19 cellular contexts compared by ENCODE assay signal in genomic region chr14:99181246-99181645, GRCh38.
DNase-seq lines count a peak whose midpoint lies in the region; ATAC-seq lines count a peak whose summit lies in the region.
"Had no signal": no experiment of that assay in that cellular context is flagged by ENCODE, and none has a peak within 500 bp of the region (broad histone marks: within the 10 kb centered on the region; RNA-seq: fewer than 3 reads in every experiment).

No MANE protein-coding gene starts in this region.

- POLR2A ChIA-PET in activated CD4-positive, alpha-beta T cell treated with anti-CD3 and anti-CD28 coated beads for 36 hours (lab: Charles Lee) = no interaction called here
- POLR2A ChIA-PET in CD4-positive, alpha-beta memory T cell (lab: Charles Lee; ENCODE audit: partially characterized antibody) = interaction anchor here (0.7 to 87.2 kb wide), 5 partner anchors 8 to 197 kb away, joined by 3 to 6015 read pairs (median 3); partner anchors contain the start of gene BCL11B
- POLR2A ChIA-PET in naive thymus-derived CD4-positive, alpha-beta T cell (lab: Charles Lee) = interaction anchor here (0.7 to 69.0 kb wide), 8 partner anchors 9 to 1203 kb away, joined by 3 to 2458 read pairs (median 5); partner anchors contain the start of gene BCL11B

- peak overlapping the region; percentile 49 for H3K27ac ChIP-seq in CD4-positive, alpha-beta memory T cell (ENCODE audit: low read depth, low read length)
- peak overlapping the region; percentile 85 for H3K27ac ChIP-seq in naive thymus-derived CD4-positive, alpha-beta T cell (ENCODE audit: low read depth, low read length)
- H3K27ac ChIP-seq: esophagus squamous epithelium had no signal

- H3K36me3 Mint-ChIP-seq in activated CD4-positive, alpha-beta T cell treated with anti-CD3 and anti-CD28 coated beads for 36 hours (ENCODE audit: low read depth) = peaks cover 76% of the 10 kb centered on the region
- peaks cover 64 to 90% of the 10 kb centered on the region in 2 donors for H3K36me3 Mint-ChIP-seq in CD4-positive, alpha-beta memory T cell
- peaks cover 32% of the 10 kb centered on the region for H3K36me3 Mint-ChIP-seq in activated T-helper 1 cell treated with anti-CD3 and anti-CD28 coated beads, Interleukin-12 subunit alpha, Interleukin-12 subunit beta, Interleukin-2, Interleukin-4 antibody, amounts not matched to agents 30 ng/mL and 10 ng/mL and 1 ng/mL, durations not matched to agents 14 hours and 24 hours and 36 hours (ENCODE audit: low read depth)
- H3K36me3 Mint-ChIP-seq in naive thymus-derived CD4-positive, alpha-beta T cell = peaks cover 0 to 70% (median 33%) of the 10 kb centered on the region in 5 donors

- H3K4me1 Mint-ChIP-seq in activated CD4-positive, alpha-beta T cell treated with anti-CD3 and anti-CD28 coated beads for 36 hours = peaks cover 83% of the 10 kb centered on the region
- H3K4me1 Mint-ChIP-seq in CD4-positive, alpha-beta memory T cell = peaks cover 62 to 95% (median 75%) of the 10 kb centered on the region in 4 donors
- H3K4me1 Mint-ChIP-seq in activated T-helper 1 cell treated with anti-CD3 and anti-CD28 coated beads, Interleukin-12 subunit alpha, Interleukin-12 subunit beta, Interleukin-2, Interleukin-4 antibody, amounts not matched to agents 30 ng/mL and 10 ng/mL and 1 ng/mL, durations not matched to agents 14 hours and 24 hours and 36 hours (ENCODE audit: low read depth) = peaks cover 87% of the 10 kb centered on the region
- H3K4me1 Mint-ChIP-seq in naive thymus-derived CD4-positive, alpha-beta T cell = peaks cover 64 to 99% (median 88%) of the 10 kb centered on the region in 7 donors
- H3K4me1 Mint-ChIP-seq: B cell had no signal

- peak overlapping the region; percentile 5 for H3K4me3 Mint-ChIP-seq in activated CD4-positive, alpha-beta T cell treated with anti-CD3 and anti-CD28 coated beads for 36 hours
- peak overlapping the region in 6 of 8 donors; percentile 48 to 93 (median 68) for H3K4me3 Mint-ChIP-seq in CD4-positive, alpha-beta memory T cell
- H3K4me3 Mint-ChIP-seq in activated T-helper 1 cell treated with anti-CD3 and anti-CD28 coated beads, Interleukin-12 subunit alpha, Interleukin-12 subunit beta, Interleukin-2, Interleukin-4 antibody, amounts not matched to agents 30 ng/mL and 10 ng/mL and 1 ng/mL, durations not matched to agents 14 hours and 24 hours and 36 hours = peak overlapping the region; percentile 38
- peak overlapping the region; percentile 64 to 94 (median 84) for H3K4me3 Mint-ChIP-seq in naive thymus-derived CD4-positive, alpha-beta T cell
- H3K4me3 Mint-ChIP-seq: B cell had no signal

- H3K9me3 ChIP-seq in CD4-positive, alpha-beta memory T cell (ENCODE audit: control insufficient read depth in 1 of 2, low read length in 2 of 2) = no peaks in the 10 kb centered on the region
- H3K9me3 ChIP-seq in naive thymus-derived CD4-positive, alpha-beta T cell (ENCODE audit: control insufficient read depth in 2 of 3, low read length in 3 of 3) = no peaks in the 10 kb centered on the region
- H3K9me3 ChIP-seq: esophagus squamous epithelium had no signal

- peaks cover 1% of the 10 kb centered on the region for H3K9me3 Mint-ChIP-seq in activated CD4-positive, alpha-beta T cell treated with anti-CD3 and anti-CD28 coated beads for 36 hours (ENCODE audit: low read depth)
- H3K9me3 Mint-ChIP-seq in CD4-positive, alpha-beta memory T cell = peaks cover 0 to 16% (median 1%) of the 10 kb centered on the region in 8 donors
- no peaks in the 10 kb centered on the region for H3K9me3 Mint-ChIP-seq in activated T-helper 1 cell treated with anti-CD3 and anti-CD28 coated beads, Interleukin-12 subunit alpha, Interleukin-12 subunit beta, Interleukin-2, Interleukin-4 antibody, amounts not matched to agents 30 ng/mL and 10 ng/mL and 1 ng/mL, durations not matched to agents 14 hours and 24 hours and 36 hours
- peaks cover 0 to 14% (median 4%) of the 10 kb centered on the region in 11 donors for H3K9me3 Mint-ChIP-seq in naive thymus-derived CD4-positive, alpha-beta T cell

- H3K27me3 ChIP-seq in CD4-positive, alpha-beta memory T cell (ENCODE audit: insufficient read depth, low read length) = no peaks in the 10 kb centered on the region
- no peaks in the 10 kb centered on the region for H3K27me3 ChIP-seq in naive thymus-derived CD4-positive, alpha-beta T cell (ENCODE audit: control insufficient read depth in 2 of 2, insufficient read depth in 2 of 2, low read length in 2 of 2)
- H3K27me3 ChIP-seq: esophagus squamous epithelium had no signal

- H3K27me3 Mint-ChIP-seq in activated CD4-positive, alpha-beta T cell treated with anti-CD3 and anti-CD28 coated beads for 36 hours = no peaks in the 10 kb centered on the region
- no peaks in the 10 kb centered on the region for H3K27me3 Mint-ChIP-seq in CD4-positive, alpha-beta memory T cell
- H3K27me3 Mint-ChIP-seq in activated T-helper 1 cell treated with anti-CD3 and anti-CD28 coated beads, Interleukin-12 subunit alpha, Interleukin-12 subunit beta, Interleukin-2, Interleukin-4 antibody, amounts not matched to agents 30 ng/mL and 10 ng/mL and 1 ng/mL, durations not matched to agents 14 hours and 24 hours and 36 hours (ENCODE audit: insufficient read depth) = no peaks in the 10 kb centered on the region
- H3K27me3 Mint-ChIP-seq in naive thymus-derived CD4-positive, alpha-beta T cell = no peaks in the 10 kb centered on the region
- H3K27me3 Mint-ChIP-seq: B cell had no signal

- peaks cover 61% of the 10 kb centered on the region for H3K36me3 ChIP-seq in CD4-positive, alpha-beta memory T cell (ENCODE audit: insufficient read depth, low read length)
- H3K36me3 ChIP-seq in naive thymus-derived CD4-positive, alpha-beta T cell (ENCODE audit: control insufficient read depth in 2 of 3, insufficient read depth in 3 of 3, low read length in 3 of 3) = peaks cover 0 to 42% (median 18%) of the 10 kb centered on the region in 3 experiments

- no peak overlapping the region for H3K4me3 ChIP-seq in CD4-positive, alpha-beta memory T cell (ENCODE audit: low read length in 2 of 2)
- H3K4me3 ChIP-seq in naive thymus-derived CD4-positive, alpha-beta T cell (ENCODE audit: low read length) = no peak overlapping the region
- H3K4me3 ChIP-seq: esophagus squamous epithelium had no signal

- intact Hi-C loops in activated CD4-positive, alpha-beta T cell treated with anti-CD3 and anti-CD28 coated beads for 36 hours (cut with DNase I, micrococcal nuclease) = loop anchor here in 1 of 2 experiments (10.0 kb wide), 1 partner anchor 1726 kb away; no protein-coding TSS in a partner anchor
- intact Hi-C loops in CD4-positive, alpha-beta memory T cell (cut with micrococcal nuclease) = no loop called here
- intact Hi-C loops in activated T-helper 1 cell treated with anti-CD3 and anti-CD28 coated beads, Interleukin-12 subunit alpha, Interleukin-12 subunit beta, Interleukin-2, Interleukin-4 antibody, amounts not matched to agents 30 ng/mL and 10 ng/mL and 1 ng/mL, durations not matched to agents 14 hours and 24 hours and 36 hours (cut with micrococcal nuclease) = loop anchor here (10.0 kb wide), 1 partner anchor 956 kb away; no protein-coding TSS in a partner anchor
- intact Hi-C loops in naive thymus-derived CD4-positive, alpha-beta T cell (cut with micrococcal nuclease) = no loop called here

- peak overlapping the region; percentile 96 for H3K27ac Mint-ChIP-seq in activated CD4-positive, alpha-beta T cell treated with anti-CD3 and anti-CD28 coated beads for 36 hours
- H3K27ac Mint-ChIP-seq in CD4-positive, alpha-beta memory T cell = peak overlapping the region; percentile 84 to 94 (median 90)
- peak overlapping the region; percentile 86 for H3K27ac Mint-ChIP-seq in activated T-helper 1 cell treated with anti-CD3 and anti-CD28 coated beads, Interleukin-12 subunit alpha, Interleukin-12 subunit beta, Interleukin-2, Interleukin-4 antibody, amounts not matched to agents 30 ng/mL and 10 ng/mL and 1 ng/mL, durations not matched to agents 14 hours and 24 hours and 36 hours
- H3K27ac Mint-ChIP-seq in naive thymus-derived CD4-positive, alpha-beta T cell = peak overlapping the region; percentile 87 to 100 (median 94)
- H3K27ac Mint-ChIP-seq: B cell had no signal

- peak; percentile 10 for ATAC-seq in activated CD4-positive, alpha-beta T cell treated with anti-CD3 and anti-CD28 coated beads for 36 hours
- peak; percentile 10 for ATAC-seq in naive thymus-derived CD4-positive, alpha-beta T cell

- DNase-seq in activated CD4-positive, alpha-beta T cell treated with anti-CD3 and anti-CD28 coated beads for 36 hours = peak; percentile 63
- no peak for DNase-seq in activated CD4-positive, alpha-beta T cell treated with anti-CD3 and anti-CD28 coated beads for 4 hours
- peak in 1 of 5 donors; percentile 52 for DNase-seq in CD4-positive, alpha-beta memory T cell
- DNase-seq in activated T-helper 1 cell treated with anti-CD3 and anti-CD28 coated beads, Interleukin-12 subunit alpha, Interleukin-12 subunit beta, Interleukin-2, Interleukin-4 antibody, amounts not matched to agents 30 ng/mL and 10 ng/mL and 1 ng/mL, durations not matched to agents 14 hours and 24 hours and 36 hours (ENCODE audit: low spot score) = no peak
- peak in 2 of 9 donors; percentile 16 to 67 for DNase-seq in naive thymus-derived CD4-positive, alpha-beta T cell
- no peak for DNase-seq in HUDEP-2 (lab: John Stamatoyannopoulos, UW; ENCODE audit: unreplicated experiment in 76 of 76)
- no peak for DNase-seq in DMS53 treated with DMSO at 0.1 percent for 48 hours (lab: John Stamatoyannopoulos, UW; ENCODE audit: unreplicated experiment)
- no peak for DNase-seq in NCI-H2196 (lab: John Stamatoyannopoulos, UW; ENCODE audit: unreplicated experiment)
- DNase-seq: activated gamma-delta T cell treated with Interleukin-2 at 50 U/mL for 16 hours; Calu3; EL; esophagus squamous epithelium; Karpas-422; kidney; NCI-H1048; NCI-H2081 treated with DMSO at 0.1 percent for 48 hours; NCI-H524; stimulated activated CD4-positive, alpha-beta T cell treated with anti-CD3 and anti-CD28 coated beads, Interleukin-4, amount 100 ng/mL, for 4 hours had no signal

- CTCF ChIA-PET in activated CD4-positive, alpha-beta T cell treated with anti-CD3 and anti-CD28 coated beads for 36 hours (lab: Charles Lee) = no interaction called here
- CTCF ChIA-PET in CD4-positive, alpha-beta memory T cell (lab: Charles Lee; ENCODE audit: partially characterized antibody) = no interaction called here
- CTCF ChIA-PET in naive thymus-derived CD4-positive, alpha-beta T cell (lab: Charles Lee) = no interaction called here

- H3K4me1 ChIP-seq in CD4-positive, alpha-beta memory T cell (ENCODE audit: insufficient read depth, low read length) = peaks cover 85% of the 10 kb centered on the region
- peaks cover 69 to 87% of the 10 kb centered on the region in 2 donors for H3K4me1 ChIP-seq in naive thymus-derived CD4-positive, alpha-beta T cell (ENCODE audit: control insufficient read depth in 2 of 2, insufficient read depth in 2 of 2, low read length in 2 of 2)

Comparison
In these comparisons a context has a peak if more than half of its experiments do, and no peak if none do; other contexts are left out.
1. H3K4me3 Mint-ChIP-seq: peak in every context shown above with its lines; median percentile 84 in naive thymus-derived CD4-positive, alpha-beta T cell; 68 in CD4-positive, alpha-beta memory T cell; 38 in activated T-helper 1 cell treated with anti-CD3 and anti-CD28 coated beads, Interleukin-12 subunit alpha, Interleukin-12 subunit beta, Interleukin-2, Interleukin-4 antibody, amounts not matched to agents 30 ng/mL and 10 ng/mL and 1 ng/mL, durations not matched to agents 14 hours and 24 hours and 36 hours; 5 in activated CD4-positive, alpha-beta T cell treated with anti-CD3 and anti-CD28 coated beads for 36 hours.